ENCODE assay signal across 10 cellular contexts in the genomic region with DNA sequence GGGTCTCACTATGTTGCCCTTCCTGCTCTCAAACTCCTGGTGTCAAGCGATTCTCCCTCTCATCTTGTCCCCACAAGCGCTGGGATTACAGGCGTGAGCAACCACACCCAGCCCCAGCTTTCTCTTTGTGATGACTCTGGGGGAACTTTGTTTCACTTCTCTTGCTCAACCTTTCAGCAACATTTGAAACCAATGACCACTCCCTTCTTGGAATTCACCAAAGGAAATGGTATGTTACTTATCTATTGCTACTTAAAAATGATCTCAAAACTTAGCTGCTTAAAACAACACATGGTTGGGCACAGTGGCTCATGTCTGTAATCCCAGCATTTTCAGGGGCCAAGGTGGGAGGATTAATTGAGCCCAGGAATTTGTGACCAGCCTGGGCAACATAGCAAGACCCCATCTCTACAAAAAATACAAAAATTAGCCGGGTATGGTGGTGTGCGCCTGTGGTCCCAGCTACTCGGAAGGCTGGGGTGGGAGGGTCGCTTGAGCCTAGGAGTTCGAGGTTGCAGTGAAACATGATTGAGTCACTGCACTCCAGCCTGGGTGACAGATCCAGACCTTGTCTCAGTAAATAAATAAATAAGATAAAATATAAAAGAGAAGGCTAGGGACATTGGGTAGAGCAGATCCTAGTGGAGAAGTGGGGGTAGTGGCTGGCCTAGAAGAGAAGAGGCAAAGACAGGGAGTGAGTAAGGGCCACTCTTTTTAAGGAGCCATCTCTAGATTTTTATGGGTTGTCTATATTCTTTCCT. TPM values are rescaled to one million over a fixed set of nuclear protein-coding genes. Genes with fewer than 3 reads are reported as not detected.
DNase-seq lines count a peak whose midpoint lies in the region; ATAC-seq, FAIRE-seq and TF ChIP-seq lines count a peak whose summit lies in the region.
"Had no signal": no experiment of that assay in that cellular context is flagged by ENCODE, and none has a peak within 500 bp of the region (broad histone marks: within the 10 kb centered on the region; RNA-seq: fewer than 3 reads in every experiment).

No MANE protein-coding gene starts in this region.

- H3K4me1 ChIP-seq in A549 (peaks cover 21% of the 10 kb centered on the region), MM.1S (ENCODE audit: low read length) (peaks cover 23% of the 10 kb centered on the region), right cardiac atrium (ENCODE audit: control insufficient read depth, insufficient read depth, low read length) (peaks cover 2% of the 10 kb centered on the region), esophagus muscularis mucosa (peaks cover 0 to 7% (median 3%) of the 10 kb centered on the region in 4 donors)

- H3K4me1 Mint-ChIP-seq in activated naive CD4-positive, alpha-beta T cell treated with anti-CD3 and anti-CD28 coated beads, Interleukin-2, amount 10 ng/mL, durations not matched to agents 7 days and 5 days, result peaks cover 61% of the 10 kb centered on the region

- peaks cover 13% of the 10 kb centered on the region for H3F3A ChIP-seq in MM.1S (ENCODE audit: insufficient read depth, low read length)

- TF ChIP-seq RAD21 in A549 (conservative IDR thresholded peaks at IDR 0.05 in 1 of 2, IDR thresholded peaks at IDR 0.05 in 1 of 2), result no peak

- no peak overlapping the region for H3K9ac ChIP-seq in MM.1S (ENCODE audit: low read length)
- H3K9ac ChIP-seq: SK-N-SH had no signal

- peaks cover 9% of the 10 kb centered on the region for H3K36me3 Mint-ChIP-seq in activated naive CD4-positive, alpha-beta T cell treated with anti-CD3 and anti-CD28 coated beads, Interleukin-2, amount 10 ng/mL, durations not matched to agents 7 days and 5 days

- no peaks in the 10 kb centered on the region for H4K20me1 ChIP-seq in MM.1S (ENCODE audit: insufficient read depth, low read length)

- H3K27ac ChIP-seq in A549, result peak overlapping the region; percentile 53 to 63; a peak in 5 of 6 replicates
- H3K27ac ChIP-seq in MM.1S (ENCODE audit: low read length), result peak overlapping the region; percentile 45; the same call in 1 of the 2 replicates
- H3K27ac ChIP-seq in right cardiac atrium (ENCODE audit: low read length), result no peak overlapping the region
- H3K27ac ChIP-seq in esophagus muscularis mucosa (replicated peaks in 1 of 4), result peak overlapping the region in 2 of 4 donors; percentile 43 to 44

- peak overlapping the region; percentile 50 for H3K4me3 Mint-ChIP-seq in activated naive CD4-positive, alpha-beta T cell treated with anti-CD3 and anti-CD28 coated beads, Interleukin-2, amount 10 ng/mL, durations not matched to agents 7 days and 5 days

- H3K27ac Mint-ChIP-seq in activated naive CD4-positive, alpha-beta T cell treated with anti-CD3 and anti-CD28 coated beads, Interleukin-2, amount 10 ng/mL, durations not matched to agents 7 days and 5 days, result peak overlapping the region; percentile 99

- H3K27me3 Mint-ChIP-seq in activated naive CD4-positive, alpha-beta T cell treated with anti-CD3 and anti-CD28 coated beads, Interleukin-2, amount 10 ng/mL, durations not matched to agents 7 days and 5 days, result no peaks in the 10 kb centered on the region

- TF ChIP-seq EP300 in A549 (IDR thresholded peaks at IDR 0.05) (no peak), esophagus muscularis mucosa (IDR thresholded peaks at IDR 0.05) (no peak)

- FAIRE-seq in A549 (lab: Jason Lieb, UNC), result no peak
- no peak for FAIRE-seq in D721Med (lab: Jason Lieb, UNC)

- 56% methylated on average over 8 of the region's 8 CpGs for WGBS in A549 (ENCODE audit: missing lambda C conversion rate)
- 73% methylated on average over 8 of the region's 8 CpGs for WGBS in right cardiac atrium
- 78% methylated on average over 8 of the region's 8 CpGs for WGBS in esophagus muscularis mucosa

- CTCF ChIA-PET in A549 (lab: Yijun Ruan, JAX), result interaction anchor here (0.9 to 2.6 kb wide), 6 partner anchors 9 to 268 kb away, joined by 3 to 11 read pairs (median 6); no protein-coding TSS in a partner anchor
- CTCF ChIA-PET in activated naive CD4-positive, alpha-beta T cell treated with anti-CD3 and anti-CD28 coated beads, Interleukin-2, amount 10 ng/mL, durations not matched to agents 7 days and 5 days (lab: Charles Lee), result interaction anchor here (0.8 to 2.9 kb wide), 9 partner anchors 8 to 269 kb away, joined by 3 to 19 read pairs (median 6); a partner anchor contains a TSS

- H3K4me2 ChIP-seq in A549, result peak overlapping the region; percentile 47
- peak overlapping the region; percentile 51; the same call in 1 of the 2 replicates for H3K4me2 ChIP-seq in MM.1S (ENCODE audit: low read depth, low read length)
- H3K4me2 ChIP-seq: SK-N-SH had no signal

- no peaks in the 10 kb centered on the region for H3K9me2 ChIP-seq in MM.1S (replicated peaks; ENCODE audit: insufficient read depth, low read length)
- H3K9me2 ChIP-seq: SK-N-SH had no signal

- H3K79me2 ChIP-seq in MM.1S (ENCODE audit: low read length), result no peaks in the 10 kb centered on the region

- H3K27me3 ChIP-seq in MM.1S (replicated peaks; ENCODE audit: insufficient read depth, low read length) (no peaks in the 10 kb centered on the region), right cardiac atrium (ENCODE audit: control insufficient read depth, insufficient read depth) (no peaks in the 10 kb centered on the region), esophagus muscularis mucosa (no peaks in the 10 kb centered on the region)

- H3K36me3 ChIP-seq in MM.1S (replicated peaks; ENCODE audit: insufficient read depth, low read length) (no peaks in the 10 kb centered on the region), esophagus muscularis mucosa (no peaks in the 10 kb centered on the region)

- POLR2A ChIA-PET in A549 (lab: Yijun Ruan, JAX), result interaction anchor here (0.6 kb wide), 1 partner anchor 16 kb away, joined by 4 read pairs; no protein-coding TSS in a partner anchor

- intact Hi-C loops in right cardiac atrium (cut with DNase I) (no loop called here), esophagus muscularis mucosa (cut with DNase I) (no loop called here)

- TF ChIP-seq POLR2A in A549 (IDR thresholded peaks at IDR 0.05; ENCODE audit: low read length) (no peak), esophagus muscularis mucosa (IDR thresholded peaks at IDR 0.05; ENCODE audit: low read depth) (no peak)

- H3K9me3 Mint-ChIP-seq in activated naive CD4-positive, alpha-beta T cell treated with anti-CD3 and anti-CD28 coated beads, Interleukin-2, amount 10 ng/mL, durations not matched to agents 7 days and 5 days, result peaks cover 2% of the 10 kb centered on the region

- no peaks in the 10 kb centered on the region for H3K9me3 ChIP-seq in A549
- no peaks in the 10 kb centered on the region for H3K9me3 ChIP-seq in MM.1S (replicated peaks; ENCODE audit: insufficient read depth, low read length)
- no peaks in the 10 kb centered on the region for H3K9me3 ChIP-seq in right cardiac atrium (ENCODE audit: control insufficient read depth, low read length)
- no peaks in the 10 kb centered on the region for H3K9me3 ChIP-seq in esophagus muscularis mucosa
- H3K9me3 ChIP-seq: SK-N-SH had no signal

- DNase-seq in A549 (ENCODE audit: low read depth in 1 of 2, low spot score in 1 of 2), result peak in 1 of 2 experiments; percentile 43
- peak; percentile 28 for DNase-seq in MM.1S
- DNase-seq in activated naive CD4-positive, alpha-beta T cell treated with anti-CD3 and anti-CD28 coated beads, Interleukin-2, amount 10 ng/mL, durations not matched to agents 7 days and 5 days, result peak; percentile 71
- DNase-seq in right cardiac atrium, result peak in 1 of 3 donors; percentile 42
- no peak for DNase-seq in cerebellar nuclear complex (lab: John Stamatoyannopoulos, UW)
- no peak for DNase-seq in D721Med (ENCODE audit: insufficient read length, low spot score)
- DNase-seq in esophagus muscularis mucosa (ENCODE audit: extremely low spot score), result no peak
- DNase-seq: DMS79, SK-N-SH had no signal

- H2AFZ ChIP-seq in MM.1S (ENCODE audit: low read length), result no peak overlapping the region

- no peak for TF ChIP-seq CTCF in A549 (IDR thresholded peaks at IDR 0.05)
- TF ChIP-seq CTCF in MM.1S (IDR thresholded peaks at IDR 0.05; ENCODE audit: low read length), result no peak
- no peak for TF ChIP-seq CTCF in D721Med (IDR thresholded peaks at IDR 0.05; ENCODE audit: insufficient read depth, missing control alignments)
- no peak for TF ChIP-seq CTCF in esophagus muscularis mucosa (IDR thresholded peaks at IDR 0.05)

- peak in 1 of 2 experiments; percentile 59; a peak in 3 of 6 replicates for ATAC-seq in A549
- ATAC-seq in right cardiac atrium, result peak; percentile 58 to 79
- no peak for ATAC-seq in GM18909 (IDR thresholded peaks at IDR 0.05; ENCODE audit: poor library complexity, unreplicated experiment)

- H3K4me3 ChIP-seq in A549 (no peak overlapping the region), MM.1S (ENCODE audit: low read length) (no peak overlapping the region), right cardiac atrium (ENCODE audit: low read length) (no peak overlapping the region), esophagus muscularis mucosa (no peak overlapping the region)

TF ChIP-seq in A549, 52 proteins besides CTCF, POLR2A, EP300 and RAD21 (continues in another document):
- TF ChIP-seq ZNF302 (CRISPR knock-in tag; IDR thresholded peaks at IDR 0.05) (no peak), KDM1A (IDR thresholded peaks at IDR 0.05; ENCODE audit: low read depth) (no peak)

RNA-seq across cellular contexts. Expression of a gene that starts 10.3 kb away (rescaled TPM):
- 86.5 and 90.2 TPM in 2 replicates for polyA plus RNA-seq in A549 (2011; rRNA removed)
- 40.8 and 42.1 TPM in 2 replicates for polyA plus RNA-seq in A549 (2012; cell fraction: cytosol; rRNA removed)
- polyA plus RNA-seq in A549 (2012; cell fraction: nucleus; rRNA removed), result 64.5 and 70.3 TPM in 2 replicates
- 72.2 to 90.0 TPM (median 80.6 TPM) in 3 replicates for polyA plus RNA-seq in A549 (2017; fragmentation: RNase III; extraction: RNeasy Plus Mini Kit Qiagen cat#74134 plus additional on column Dnase treatment)
- polyA minus RNA-seq in A549 (2011; rRNA and poly(A)+ RNA removed), result 183 and 220 TPM in 2 replicates
- total RNA-seq in right cardiac atrium, result 100 to 1,000 TPM in 3 of 4 donors, 10 to 100 TPM in 1; 76.3 to 133 (median 108) TPM
- polyA plus RNA-seq in right cardiac atrium, result 83.2 TPM
- 10 to 100 TPM; 55.6 to 89.1 (median 70.4) TPM for total RNA-seq in esophagus muscularis mucosa

RNA-seq across cellular contexts. Expression of a gene that starts 39.5 kb away (rescaled TPM):
- polyA plus RNA-seq in A549 (2011; rRNA removed), result 35.2 and 38.3 TPM in 2 replicates
- 37.2 and 39.2 TPM in 2 replicates for polyA plus RNA-seq in A549 (2012; cell fraction: cytosol; rRNA removed)
- polyA plus RNA-seq in A549 (2012; cell fraction: nucleus; rRNA removed), result 18.9 and 27.4 TPM in 2 replicates
- polyA plus RNA-seq in A549 (2017; fragmentation: RNase III; extraction: RNeasy Plus Mini Kit Qiagen cat#74134 plus additional on column Dnase treatment), result 38.1 to 40.1 TPM (median 39.9 TPM) in 3 replicates
- 11.3 and 14.4 TPM in 2 replicates for polyA minus RNA-seq in A549 (2011; rRNA and poly(A)+ RNA removed)
- total RNA-seq in right cardiac atrium, result 10 to 100 TPM; 38.0 to 53.2 (median 42.3) TPM
- polyA plus RNA-seq in right cardiac atrium, result 37.0 TPM
- 10 to 100 TPM; 24.5 to 39.3 (median 30.6) TPM for total RNA-seq in esophagus muscularis mucosa

RNA-seq across cellular contexts. Expression of a gene that starts 55.4 kb away (rescaled TPM):
- 309 and 365 TPM in 2 replicates for polyA plus RNA-seq in A549 (2011; rRNA removed)
- polyA plus RNA-seq in A549 (2012; cell fraction: cytosol; rRNA removed), result 217 TPM in 2 replicates
- polyA plus RNA-seq in A549 (2012; cell fraction: nucleus; rRNA removed), result 88.8 and 136 TPM in 2 replicates
- polyA plus RNA-seq in A549 (2017; fragmentation: RNase III; extraction: RNeasy Plus Mini Kit Qiagen cat#74134 plus additional on column Dnase treatment), result 304 to 324 TPM (median 312 TPM) in 3 replicates
- polyA minus RNA-seq in A549 (2011; rRNA and poly(A)+ RNA removed), result 143 and 152 TPM in 2 replicates
- total RNA-seq in right cardiac atrium, result 100 to 1,000 TPM; 368 to 537 (median 429) TPM
- 453 TPM for polyA plus RNA-seq in right cardiac atrium
- total RNA-seq in esophagus muscularis mucosa, result 100 to 1,000 TPM; 395 to 523 (median 469) TPM

Comparison
In these comparisons a context has a peak if more than half of its experiments do, and no peak if none do; other contexts are left out.
1. DNase-seq: peak in MM.1S (single experiment) and activated naive CD4-positive, alpha-beta T cell treated with anti-CD3 and anti-CD28 coated beads, Interleukin-2, amount 10 ng/mL, durations not matched to agents 7 days and 5 days (single experiment); none in cerebellar nuclear complex (0 of 2), D721Med (single experiment) and esophagus muscularis mucosa (single experiment).